Comparison of ENCODE assay signal across 8 cellular contexts in genomic region chr6:14121936-14122344, GRCh38. TPM values are rescaled to one million over a fixed set of nuclear protein-coding genes. Genes with fewer than 3 reads are reported as not detected.
DNase-seq lines count a peak whose midpoint lies in the region; ATAC-seq and TF ChIP-seq lines count a peak whose summit lies in the region.

No MANE protein-coding gene starts in this region.

- DNase-seq in Kasumi-1 (lab: John Stamatoyannopoulos, UW): peak; percentile 83
- DNase-seq in DMS153 (lab: John Stamatoyannopoulos, UW): no peak
- no peak for DNase-seq in brain microvascular endothelial cell
- DNase-seq in NCI-H510A treated with DMSO at 0.1 percent for 48 hours (lab: John Stamatoyannopoulos, UW): no peak
- DNase-seq in A673 (ENCODE audit: low spot score): no peak

- H3K27me3 ChIP-seq in gastroesophageal sphincter (no peaks in the 10 kb centered on the region), brain microvascular endothelial cell (replicated peaks) (no peaks in the 10 kb centered on the region), A673 (replicated peaks; ENCODE audit: insufficient read depth, low read depth, low read length, poor library complexity) (no peaks in the 10 kb centered on the region)

- TF ChIP-seq POLR2A in GM15510 (IDR thresholded peaks at IDR 0.05; ENCODE audit: borderline replicate concordance, extremely low read depth, insufficient read length) (peak; percentile 22), gastroesophageal sphincter (IDR thresholded peaks at IDR 0.05) (no peak)

- H3K4me1 ChIP-seq in gastroesophageal sphincter: peaks cover 0 to 17% (median 8%) of the 10 kb centered on the region in 3 donors
- H3K4me1 ChIP-seq in A673 (ENCODE audit: insufficient read depth, low read length, poor library complexity, severe bottlenecking): peaks cover 15% of the 10 kb centered on the region

- no peak overlapping the region for H3K27ac ChIP-seq in gastroesophageal sphincter
- no peak overlapping the region for H3K27ac ChIP-seq in brain microvascular endothelial cell
- no peak overlapping the region for H3K27ac ChIP-seq in A673 (ENCODE audit: low read depth, low read length, poor library complexity, severe bottlenecking)

- H3K9me3 ChIP-seq in gastroesophageal sphincter (no peaks in the 10 kb centered on the region), A673 (ENCODE audit: low read depth, low read length, poor library complexity, severe bottlenecking) (no peaks in the 10 kb centered on the region)

- TF ChIP-seq EP300 in gastroesophageal sphincter (IDR thresholded peaks at IDR 0.05): no peak

- in situ Hi-C loops in brain microvascular endothelial cell (cut with HindIII; ENCODE audit: low pct_ligation_motif_present, low sequenced_read_pairs): no loop called here

- POLR2A ChIA-PET in A673 (lab: Charles Lee; ENCODE audit: low non-redundant PET): no interaction called here

- no TSS peak for BruUV-seq in A673 (replicated peaks; lab: Mats Ljungman, UMichigan)

- intact Hi-C loops in A673 (cut with micrococcal nuclease; ENCODE audit: unreplicated experiment): loop anchor here (10.0 kb wide), 1 partner anchor 1383 kb away; no protein-coding TSS in a partner anchor

- peak; percentile 56 for ATAC-seq in GM21526 (IDR thresholded peaks at IDR 0.05; ENCODE audit: low FRiP score, unreplicated experiment)
- peak; percentile 44 for ATAC-seq in gastroesophageal sphincter

- 76 to 84% methylated on average over 4 of the region's 4 CpGs for WGBS in gastroesophageal sphincter (ENCODE audit: low coverage in 1 of 2), 2 donors

- CTCF ChIA-PET in A673 (lab: Charles Lee): no interaction called here

- TF ChIP-seq CTCF in gastroesophageal sphincter (IDR thresholded peaks at IDR 0.05) (no peak), brain microvascular endothelial cell (IDR thresholded peaks at IDR 0.05; ENCODE audit: low read depth, low read length, missing control alignments) (no peak), A673 (conservative IDR thresholded peaks at IDR 0.05; ENCODE audit: low read depth, low read length) (no peak)

- H3K4me3 ChIP-seq in gastroesophageal sphincter: no peak overlapping the region
- no peak overlapping the region for H3K4me3 ChIP-seq in brain microvascular endothelial cell (ENCODE audit: low read depth, low read length)
- H3K4me3 ChIP-seq in A673 (ENCODE audit: low read depth, low read length, poor library complexity, severe bottlenecking): no peak overlapping the region

- no peaks in the 10 kb centered on the region for H3K36me3 ChIP-seq in gastroesophageal sphincter
- H3K36me3 ChIP-seq in brain microvascular endothelial cell (replicated peaks): no peaks in the 10 kb centered on the region
- H3K36me3 ChIP-seq in A673 (ENCODE audit: insufficient read depth, low read length, poor library complexity, severe bottlenecking): no peaks in the 10 kb centered on the region

RNA-seq across cellular contexts. Expression of gene CD83, which starts 4.4 kb away (rescaled TPM):
- total RNA-seq in gastroesophageal sphincter (1 to 10 TPM in 3 of 4 donors, under 1 TPM in 1; 0.31 to 4.3 (median 2.1) TPM), A673 (2021) (14.4 and 15.0 TPM in 2 replicates)

Comparison
In these comparisons a context has a peak if more than half of its experiments do, and no peak if none do; other contexts are left out.
1. DNase-seq: peak in Kasumi-1 (2 of 2); none in DMS153 (single experiment), brain microvascular endothelial cell (single experiment), NCI-H510A treated with DMSO at 0.1 percent for 48 hours (single experiment) and A673 (single experiment).